1 cellular context compared by ENCODE assay signal in genomic region chr18:35376393-35376741, GRCh38.
TF ChIP-seq lines count a peak whose summit lies in the region.

No MANE protein-coding gene starts in this region.

TF ChIP-seq in WTC11, 78 proteins besides CTCF, POLR2A, EP300 and RAD21 (continued from another document):
- no peak for TF ChIP-seq AFF4 (CRISPR knock-in tag; IDR thresholded peaks at IDR 0.05; ENCODE audit: borderline replicate concordance)
- no peak for TF ChIP-seq NR2C2 (CRISPR knock-in tag; IDR thresholded peaks at IDR 0.05)
- TF ChIP-seq TCF7 (CRISPR knock-in tag; IDR thresholded peaks at IDR 0.05; ENCODE audit: low read depth): no peak
- TF ChIP-seq AR (CRISPR knock-in tag; IDR thresholded peaks at IDR 0.05): no peak
- TF ChIP-seq ZNF121 (CRISPR knock-in tag; IDR thresholded peaks at IDR 0.05): no peak
- TF ChIP-seq FOXK1 (CRISPR knock-in tag; IDR thresholded peaks at IDR 0.05): no peak
- TF ChIP-seq CBFB (CRISPR knock-in tag; IDR thresholded peaks at IDR 0.05; ENCODE audit: low read depth): no peak
